Comparison of ENCODE assay signal across 20 cellular contexts in the genomic region with DNA sequence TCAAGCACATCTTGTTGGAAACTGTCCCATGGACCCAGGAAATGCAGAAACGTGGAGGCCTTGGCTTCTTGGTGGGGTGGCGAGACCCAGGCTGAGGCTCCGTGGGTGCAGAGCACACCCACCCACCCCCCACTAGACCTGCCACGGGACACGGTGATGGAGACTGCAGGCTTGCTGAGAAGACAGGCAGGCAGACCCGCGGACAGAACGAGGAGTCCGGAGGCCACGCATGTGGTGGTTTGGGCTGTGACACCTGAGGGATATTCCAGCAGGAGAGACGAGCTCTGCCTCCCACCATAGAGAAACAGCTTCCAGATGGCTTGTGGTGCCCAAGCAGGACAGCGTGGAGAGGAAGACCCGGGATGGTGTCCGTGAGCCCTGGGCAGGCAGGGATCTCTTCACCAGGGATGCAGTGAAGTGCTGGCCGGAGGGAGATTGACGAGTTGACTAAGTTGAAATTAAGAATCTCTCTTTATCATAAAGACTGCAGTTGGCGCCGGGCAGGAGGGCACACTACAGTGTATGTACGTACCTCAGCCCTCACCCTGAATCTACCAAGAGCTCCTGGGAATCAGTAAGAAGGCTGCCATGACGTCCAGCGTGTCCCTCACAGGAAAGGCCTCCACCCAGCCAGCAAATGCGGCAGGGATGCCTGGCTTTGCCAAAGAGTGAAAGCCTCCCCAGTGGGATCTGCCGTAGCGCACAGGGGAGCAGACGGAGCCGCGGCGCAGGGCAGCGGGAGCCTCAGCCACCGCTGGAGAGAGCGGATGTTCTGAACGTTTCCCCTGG. TPM values are rescaled to one million over a fixed set of nuclear protein-coding genes. Genes with fewer than 3 reads are reported as not detected.
"Had no signal": no experiment of that assay in that cellular context is flagged by ENCODE, and none has a peak within 500 bp of the region (broad histone marks: within the 10 kb centered on the region; RNA-seq: fewer than 3 reads in every experiment).

No MANE protein-coding gene starts in this region.

- H3K9me3 Mint-ChIP-seq: activated B cell treated with CpG ODN at 0.5 μM for 24 hours; activated CD8-positive, alpha-beta T cell treated with anti-CD3 and anti-CD28 coated beads for 36 hours; activated naive CD8-positive, alpha-beta T cell treated with anti-CD3 and anti-CD28 coated beads for 36 hours; activated T-helper 1 cell treated with anti-CD3 and anti-CD28 coated beads, Interleukin-12 subunit alpha, Interleukin-12 subunit beta, Interleukin-2, Interleukin-4 antibody, amounts not matched to agents 30 ng/mL and 10 ng/mL and 1 ng/mL, durations not matched to agents 14 hours and 24 hours and 36 hours; neural progenitor cell; stimulated activated memory B cell treated with anti-CD40 and anti-IgM and Interleukin-4, amounts not matched to agents 10 μg/mL and 1 μg/mL and 100 μg/mL, for 72 hours had no signal

- H3K4me3 Mint-ChIP-seq: activated B cell treated with CpG ODN at 0.5 μM for 24 hours; activated CD8-positive, alpha-beta T cell treated with anti-CD3 and anti-CD28 coated beads for 36 hours; activated naive CD8-positive, alpha-beta T cell treated with anti-CD3 and anti-CD28 coated beads for 36 hours; activated T-helper 1 cell treated with anti-CD3 and anti-CD28 coated beads, Interleukin-12 subunit alpha, Interleukin-12 subunit beta, Interleukin-2, Interleukin-4 antibody, amounts not matched to agents 30 ng/mL and 10 ng/mL and 1 ng/mL, durations not matched to agents 14 hours and 24 hours and 36 hours; neural progenitor cell; stimulated activated memory B cell treated with anti-CD40 and anti-IgM and Interleukin-4, amounts not matched to agents 10 μg/mL and 1 μg/mL and 100 μg/mL, for 72 hours had no signal

- H3K4me1 ChIP-seq: neural progenitor cell had no signal

- H3K4me2 ChIP-seq: neural progenitor cell had no signal

- H3K36me3 ChIP-seq: neural progenitor cell, ovary had no signal

- H3K27ac Mint-ChIP-seq: activated B cell treated with CpG ODN at 0.5 μM for 24 hours; activated CD8-positive, alpha-beta T cell treated with anti-CD3 and anti-CD28 coated beads for 36 hours; activated naive CD8-positive, alpha-beta T cell treated with anti-CD3 and anti-CD28 coated beads for 36 hours; activated T-helper 1 cell treated with anti-CD3 and anti-CD28 coated beads, Interleukin-12 subunit alpha, Interleukin-12 subunit beta, Interleukin-2, Interleukin-4 antibody, amounts not matched to agents 30 ng/mL and 10 ng/mL and 1 ng/mL, durations not matched to agents 14 hours and 24 hours and 36 hours; stimulated activated memory B cell treated with anti-CD40 and anti-IgM and Interleukin-4, amounts not matched to agents 10 μg/mL and 1 μg/mL and 100 μg/mL, for 72 hours had no signal

- H3K27me3 ChIP-seq: dorsolateral prefrontal cortex, neural progenitor cell, ovary, sigmoid colon, upper lobe of right lung had no signal

- DNase-seq: activated B cell treated with CpG ODN at 0.5 μM for 24 hours; activated CD4-positive, alpha-beta T cell treated with anti-CD3 and anti-CD28 coated beads for 4 hours; activated CD8-positive, alpha-beta T cell treated with anti-CD3 and anti-CD28 coated beads for 36 hours; activated gamma-delta T cell treated with Interleukin-2 at 50 U/mL for 16 hours; activated naive CD8-positive, alpha-beta T cell treated with anti-CD3 and anti-CD28 coated beads for 36 hours; amygdala; dorsolateral prefrontal cortex; foreskin melanocyte; hypothalamus; ovary; sigmoid colon; stimulated activated CD4-positive, alpha-beta T cell treated with anti-CD3 and anti-CD28 coated beads, Interleukin-4, amount 100 ng/mL, for 24 hours; upper lobe of right lung had no signal

- H3K9ac ChIP-seq: neural progenitor cell had no signal

- H3K9me3 ChIP-seq: ovary, sigmoid colon, thoracic aorta, upper lobe of right lung had no signal

- H2AFZ ChIP-seq: neural progenitor cell had no signal

- ATAC-seq: activated CD8-positive, alpha-beta T cell treated with anti-CD3 and anti-CD28 coated beads for 36 hours; left lobe of liver; stimulated activated memory B cell treated with anti-CD40 and anti-IgM and Interleukin-4, amounts not matched to agents 10 μg/mL and 1 μg/mL and 100 μg/mL, for 72 hours; upper lobe of right lung had no signal

- H3K4me3 ChIP-seq: dorsolateral prefrontal cortex, neural progenitor cell, ovary, sigmoid colon, thoracic aorta, upper lobe of right lung had no signal

- H3K27me3 Mint-ChIP-seq: activated B cell treated with CpG ODN at 0.5 μM for 24 hours; activated CD8-positive, alpha-beta T cell treated with anti-CD3 and anti-CD28 coated beads for 36 hours; activated naive CD8-positive, alpha-beta T cell treated with anti-CD3 and anti-CD28 coated beads for 36 hours; stimulated activated memory B cell treated with anti-CD40 and anti-IgM and Interleukin-4, amounts not matched to agents 10 μg/mL and 1 μg/mL and 100 μg/mL, for 72 hours had no signal

- FAIRE-seq: colon, keratinocyte had no signal

- H3K27ac ChIP-seq: dorsolateral prefrontal cortex, neural progenitor cell, ovary, sigmoid colon, thoracic aorta, upper lobe of right lung had no signal

RNA-seq across cellular contexts. Expression of a gene that starts 15.8 kb away (rescaled TPM):
- polyA plus RNA-seq: keratinocyte had no signal
